9 cellular contexts compared by ENCODE assay signal in the genomic region with DNA sequence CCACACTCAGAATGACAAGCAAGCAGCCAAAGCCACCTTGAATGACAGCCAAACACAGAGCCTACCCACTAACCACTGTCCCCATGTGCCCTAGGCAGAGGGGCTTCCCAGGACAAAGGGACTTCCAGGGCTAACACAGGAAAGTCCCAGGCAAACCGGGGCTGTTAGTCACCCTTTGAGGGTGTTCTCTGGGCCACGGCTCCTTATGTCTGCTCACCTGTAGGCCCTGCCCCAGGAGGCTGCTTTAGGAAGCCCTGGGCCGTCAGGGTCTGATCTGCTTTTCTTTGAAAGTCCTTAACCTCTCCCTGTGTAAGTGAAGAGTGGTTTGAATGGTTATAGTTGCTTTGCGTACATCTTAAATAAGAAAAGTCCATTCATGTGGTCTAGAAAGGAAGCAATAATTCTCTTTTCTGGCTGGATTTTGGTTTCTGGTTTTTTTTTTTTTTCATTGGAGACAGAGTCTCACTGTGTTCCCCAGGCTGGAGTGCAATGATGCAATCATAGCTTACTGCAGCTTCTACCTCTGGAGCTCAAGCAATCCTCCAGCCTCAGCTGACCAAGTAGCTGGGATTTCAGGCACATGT.
DNase-seq lines count a peak whose midpoint lies in the region; ATAC-seq lines count a peak whose summit lies in the region.
"Had no signal": no experiment of that assay in that cellular context is flagged by ENCODE, and none has a peak within 500 bp of the region (broad histone marks: within the 10 kb centered on the region; RNA-seq: fewer than 3 reads in every experiment).

No MANE protein-coding gene starts in this region.

- H3K4me1 Mint-ChIP-seq in CD8-positive, alpha-beta memory T cell, result no peaks in the 10 kb centered on the region

- POLR2A ChIA-PET in CD8-positive, alpha-beta memory T cell (lab: Charles Lee), result no interaction called here

- H3K4me3 Mint-ChIP-seq in CD8-positive, alpha-beta memory T cell, result no peak overlapping the region

- H3K27ac ChIP-seq in CD8-positive, alpha-beta memory T cell (ENCODE audit: low read depth, low read length), result no peak overlapping the region

- H3K27me3 ChIP-seq in CD8-positive, alpha-beta memory T cell (ENCODE audit: insufficient read depth, low read length, poor library complexity, severe bottlenecking), result no peaks in the 10 kb centered on the region

- no peak overlapping the region for H3K4me3 ChIP-seq in CD8-positive, alpha-beta memory T cell (ENCODE audit: low read length)
- H3K4me3 ChIP-seq: skin epidermis had no signal

- CTCF ChIA-PET in CD8-positive, alpha-beta memory T cell (lab: Charles Lee), result no interaction called here

- H3K4me1 ChIP-seq in CD8-positive, alpha-beta memory T cell (ENCODE audit: insufficient read depth, low read length), result no peaks in the 10 kb centered on the region

- ATAC-seq in GM19395 (IDR thresholded peaks at IDR 0.05; ENCODE audit: unreplicated experiment) (peak; percentile 50), HG03175 (IDR thresholded peaks at IDR 0.05; ENCODE audit: unreplicated experiment) (peak; percentile 49)

- DNase-seq in COLO829 (ENCODE audit: low spot score) (peak; percentile 51), fibroblast of gingiva (ENCODE audit: low read depth) (peak; percentile 27), NCI-H1417 treated with DMSO at 0.1 percent for 48 hours (lab: John Stamatoyannopoulos, UW) (no peak), NCI-H2029 treated with DMSO at 0.1 percent for 48 hours (lab: John Stamatoyannopoulos, UW) (no peak)
- no peak for DNase-seq in activated naive CD4-positive, alpha-beta T cell treated with anti-CD3 and anti-CD28 coated beads, Interleukin-2, amount 50 U/mL, for 16 hours
- DNase-seq in CD8-positive, alpha-beta memory T cell, result no peak

- H3K27me3 Mint-ChIP-seq in CD8-positive, alpha-beta memory T cell, result peaks cover 8 to 9% of the 10 kb centered on the region in 2 donors

- H3K9me3 ChIP-seq in CD8-positive, alpha-beta memory T cell (ENCODE audit: low read length), result no peaks in the 10 kb centered on the region

- H3K9me3 Mint-ChIP-seq in CD8-positive, alpha-beta memory T cell, result no peaks in the 10 kb centered on the region

- no peaks in the 10 kb centered on the region for H3K36me3 Mint-ChIP-seq in CD8-positive, alpha-beta memory T cell

- H3K27ac Mint-ChIP-seq in CD8-positive, alpha-beta memory T cell, result no peak overlapping the region

- no peaks in the 10 kb centered on the region for H3K36me3 ChIP-seq in CD8-positive, alpha-beta memory T cell (ENCODE audit: insufficient read depth, low read length)

Comparison
In these comparisons a context has a peak if more than half of its experiments do, and no peak if none do; other contexts are left out.
1. DNase-seq: peak in COLO829 (single experiment) and fibroblast of gingiva (single experiment); none in NCI-H1417 treated with DMSO at 0.1 percent for 48 hours (single experiment), NCI-H2029 treated with DMSO at 0.1 percent for 48 hours (single experiment), activated naive CD4-positive, alpha-beta T cell treated with anti-CD3 and anti-CD28 coated beads, Interleukin-2, amount 50 U/mL, for 16 hours (single experiment) and CD8-positive, alpha-beta memory T cell (0 of 5).